In the genomic region with DNA sequence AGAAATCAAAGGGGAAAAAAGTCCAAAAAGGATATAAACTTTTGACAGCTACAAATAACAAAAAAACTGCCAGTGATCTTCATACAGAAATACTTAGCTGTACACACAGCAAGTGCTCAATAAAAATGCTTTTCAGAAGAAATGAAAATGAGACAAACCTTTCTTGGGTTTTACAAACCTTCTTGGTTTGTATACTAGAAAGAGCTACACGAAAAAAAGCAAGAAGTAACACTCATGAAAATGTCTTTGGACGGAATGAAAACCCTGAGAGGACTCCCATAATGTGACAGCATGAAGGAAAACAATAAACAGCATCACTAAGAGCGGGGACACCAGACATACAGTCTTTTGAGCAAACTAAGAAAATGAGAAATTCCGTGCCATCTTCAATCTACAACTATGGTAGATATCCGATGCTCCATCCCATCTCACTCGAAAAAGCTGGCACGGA, we compare ENCODE assay signal across 8 cellular contexts. TPM values are rescaled to one million over a fixed set of nuclear protein-coding genes. Genes with fewer than 3 reads are reported as not detected.
DNase-seq lines count a peak whose midpoint lies in the region; ATAC-seq and TF ChIP-seq lines count a peak whose summit lies in the region.

No MANE protein-coding gene starts in this region.

- H3K27me3 Mint-ChIP-seq in central memory CD8-positive, alpha-beta T cell = no peaks in the 10 kb centered on the region
- H3K27me3 Mint-ChIP-seq in mesothelial cell of epicardium (ENCODE audit: low read depth) = no peaks in the 10 kb centered on the region

- ATAC-seq in central memory CD8-positive, alpha-beta T cell (replicated peaks; ENCODE audit: extremely low read depth, poor library complexity, severe bottlenecking) = peak; percentile 20
- no peak for ATAC-seq in GM18870 (IDR thresholded peaks at IDR 0.05; ENCODE audit: unreplicated experiment)
- ATAC-seq in omental fat pad (ENCODE audit: low FRiP score) = no peak
- no peak for ATAC-seq in GM21423 (IDR thresholded peaks at IDR 0.05; ENCODE audit: unreplicated experiment)

- H3K9me3 Mint-ChIP-seq in central memory CD8-positive, alpha-beta T cell = no peaks in the 10 kb centered on the region
- H3K9me3 Mint-ChIP-seq in mesothelial cell of epicardium = no peaks in the 10 kb centered on the region

- peak overlapping the region; percentile 95 for H3K4me3 Mint-ChIP-seq in central memory CD8-positive, alpha-beta T cell
- H3K4me3 Mint-ChIP-seq in mesothelial cell of epicardium = peak overlapping the region; percentile 94

- DNase-seq in Caki2 (ENCODE audit: low read depth) = peak; percentile 37
- DNase-seq in NAMALWA (ENCODE audit: low spot score) = peak; percentile 60
- no peak for DNase-seq in central memory CD8-positive, alpha-beta T cell (ENCODE audit: low spot score in 2 of 2)
- no peak for DNase-seq in mesothelial cell of epicardium (ENCODE audit: low spot score in 2 of 2, unreplicated experiment in 2 of 2)
- no peak for DNase-seq in omental fat pad (ENCODE audit: low spot score)
- no peak for DNase-seq in GOT3 (lab: John Stamatoyannopoulos, UW)

- H3K4me1 Mint-ChIP-seq in central memory CD8-positive, alpha-beta T cell = peaks cover 32% of the 10 kb centered on the region
- H3K4me1 Mint-ChIP-seq in mesothelial cell of epicardium = peaks cover 36% of the 10 kb centered on the region

- no peak for TF ChIP-seq CTCF in mesothelial cell of epicardium (IDR thresholded peaks at IDR 0.05; ENCODE audit: unreplicated experiment)
- no peak for TF ChIP-seq CTCF in omental fat pad (IDR thresholded peaks at IDR 0.05)

- in situ Hi-C loops in Caki2 (cut with HindIII; ENCODE audit: low pct_unique_long_range_greater_than_20kb, low sequenced_read_pairs) = no loop called here

- peaks cover 9% of the 10 kb centered on the region for H3K36me3 Mint-ChIP-seq in central memory CD8-positive, alpha-beta T cell (ENCODE audit: insufficient read depth)
- H3K36me3 Mint-ChIP-seq in mesothelial cell of epicardium = no peaks in the 10 kb centered on the region

- peak overlapping the region; percentile 94 for H3K27ac Mint-ChIP-seq in central memory CD8-positive, alpha-beta T cell (ENCODE audit: low read depth)
- H3K27ac Mint-ChIP-seq in mesothelial cell of epicardium = peak overlapping the region; percentile 99

RNA-seq across cellular contexts. Expression of gene BARD1, which starts 1.0 kb away (rescaled TPM):
- 13.3 and 30.6 TPM in 2 replicates for total RNA-seq in Caki2 (2014; rRNA removed; shearing (Covaris generic); ENCODE audit: low replicate concordance)
- 22.9 to 25.0 TPM (median 24.5 TPM) in 3 replicates for total RNA-seq in mesothelial cell of epicardium
- total RNA-seq in omental fat pad = 1 to 10 TPM; 3.3 to 9.6 (median 4.2) TPM

Comparison
In these comparisons a context has a peak if more than half of its experiments do, and no peak if none do; other contexts are left out.
1. DNase-seq: peak in Caki2 (single experiment) and NAMALWA (single experiment); none in central memory CD8-positive, alpha-beta T cell (0 of 2), mesothelial cell of epicardium (0 of 2), omental fat pad (single experiment) and GOT3 (single experiment).